Comparison of ENCODE assay signal across 8 cellular contexts in the genomic region with DNA sequence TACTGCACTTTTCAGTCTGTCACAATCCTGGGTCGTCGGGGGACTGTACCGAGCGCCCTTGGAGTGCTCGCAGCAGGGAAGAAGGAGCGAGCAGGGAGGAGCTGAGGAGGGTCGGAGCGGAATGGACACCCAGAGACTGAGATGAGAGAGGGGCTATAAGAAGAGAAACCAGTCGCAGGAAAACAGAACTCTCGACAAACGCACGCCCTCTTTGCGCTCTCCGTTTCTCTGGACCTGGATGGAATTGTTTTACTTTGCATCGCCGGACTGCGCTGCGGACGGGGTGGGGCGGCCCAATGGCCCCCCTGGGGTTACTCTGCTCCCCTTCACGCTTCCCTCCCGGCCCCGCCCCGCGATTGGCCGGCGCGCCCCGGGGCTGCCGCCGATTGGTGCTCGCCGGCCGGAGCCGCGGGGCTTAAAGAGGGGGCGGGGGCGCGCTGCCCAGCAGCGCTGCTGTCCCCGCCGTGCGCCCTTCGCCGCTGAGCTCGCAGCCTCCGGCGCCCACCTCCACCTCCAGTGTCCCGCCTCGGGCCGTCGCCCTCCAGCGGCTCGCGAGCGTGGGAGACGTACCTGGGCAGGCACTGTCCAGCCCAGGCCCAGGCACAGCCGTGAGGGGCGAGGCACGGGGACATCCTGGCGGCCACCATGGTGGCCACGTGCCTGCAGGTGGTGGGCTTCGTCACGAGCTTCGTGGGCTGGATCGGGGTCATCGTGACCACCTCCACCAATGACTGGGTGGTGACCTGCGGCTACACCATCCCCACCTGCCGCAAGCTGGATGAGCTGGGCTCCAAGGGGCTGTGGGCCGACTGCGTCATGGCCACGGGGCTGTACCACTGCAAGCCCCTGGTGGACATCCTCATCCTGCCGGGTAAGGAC. TPM values are rescaled to one million over a fixed set of nuclear protein-coding genes. Genes with fewer than 3 reads are reported as not detected.
A peak's percentile ranks its signal among the peaks of the same experiment; 100 is the strongest.
DNase-seq lines count a peak whose midpoint lies in the region; ATAC-seq lines count a peak whose summit lies in the region.

CLDN11 (plus strand) TSS at position 447 of the 879 bp plus-strand sequence; CDS start at position 646, 199 bp downstream.

- intact Hi-C loops in posterior vena cava (cut with DNase I), result loop anchor here in 1 of 2 donors (5.0 kb wide), 1 partner anchor 394 kb away; no protein-coding TSS in a partner anchor

- no peak within 1 kb of the TSS for H3K4me3 ChIP-seq in CD4-positive, CD25-positive, alpha-beta regulatory T cell (ENCODE audit: low read depth, low read length)
- H3K4me3 ChIP-seq in HUES6 (ENCODE audit: low read depth, low read length), result peak within 1 kb of the TSS; percentile 62

- no peaks in the 10 kb centered on the region for H3K36me3 ChIP-seq in CD4-positive, CD25-positive, alpha-beta regulatory T cell (ENCODE audit: control insufficient read depth, insufficient read depth, low read length)
- H3K36me3 ChIP-seq in HUES6 (ENCODE audit: control insufficient read depth, insufficient read depth, low read length), result no peaks in the 10 kb centered on the region; the same call in 1 of the 2 replicates

- DNase-seq in CD4-positive, CD25-positive, alpha-beta regulatory T cell, result no peak
- DNase-seq in anterior cingulate cortex (lab: John Stamatoyannopoulos, UW) (peak in 48 of 58 donors; percentile 16 to 83 (median 56)), hepatic stellate cell (ENCODE audit: low spot score) (peak; percentile 86), posterior vena cava (ENCODE audit: low spot score) (peak; percentile 84)

- peak within 1 kb of the TSS; percentile 59 to 87 (median 63) for H3K4me3 Mint-ChIP-seq in CD4-positive, CD25-positive, alpha-beta regulatory T cell

- H3K9me3 ChIP-seq in CD4-positive, CD25-positive, alpha-beta regulatory T cell (ENCODE audit: control insufficient read depth in 2 of 2, low read length in 2 of 2), result no peaks in the 10 kb centered on the region
- no peaks in the 10 kb centered on the region for H3K9me3 ChIP-seq in HUES6 (ENCODE audit: control insufficient read depth, insufficient read depth, low read depth, low read length)

- H3K27me3 Mint-ChIP-seq in CD4-positive, CD25-positive, alpha-beta regulatory T cell, result peaks cover 42% of the 10 kb centered on the region

- H3K4me1 Mint-ChIP-seq in CD4-positive, CD25-positive, alpha-beta regulatory T cell, result peaks cover 0 to 15% (median 9%) of the 10 kb centered on the region in 4 donors

- no peaks in the 10 kb centered on the region for H3K36me3 Mint-ChIP-seq in CD4-positive, CD25-positive, alpha-beta regulatory T cell

- no peak within 1 kb of the TSS for H3K27ac Mint-ChIP-seq in CD4-positive, CD25-positive, alpha-beta regulatory T cell

- no peak for ATAC-seq in CD4-positive, CD25-positive, alpha-beta regulatory T cell (ENCODE audit: low read depth in 2 of 2)
- ATAC-seq in GM19324 (IDR thresholded peaks at IDR 0.05; ENCODE audit: low FRiP score, unreplicated experiment) (no peak), HG03342 (IDR thresholded peaks at IDR 0.05; ENCODE audit: unreplicated experiment) (no peak), HG03457 (IDR thresholded peaks at IDR 0.05; ENCODE audit: unreplicated experiment) (no peak)

- peak within 1 kb of the TSS; percentile 55 for H3K9ac ChIP-seq in HUES6 (ENCODE audit: low read length)

- H3K9me3 Mint-ChIP-seq in CD4-positive, CD25-positive, alpha-beta regulatory T cell, result no peaks in the 10 kb centered on the region

- H3K27ac ChIP-seq in CD4-positive, CD25-positive, alpha-beta regulatory T cell (ENCODE audit: insufficient read depth, low read length, poor library complexity, severe bottlenecking), result no peak within 1 kb of the TSS
- H3K27ac ChIP-seq in HUES6 (ENCODE audit: low read depth, low read length), result no peak within 1 kb of the TSS

- H3K27me3 ChIP-seq in CD4-positive, CD25-positive, alpha-beta regulatory T cell (ENCODE audit: control insufficient read depth, insufficient read depth, low read length), result peaks cover 21% of the 10 kb centered on the region
- peaks cover 45% of the 10 kb centered on the region for H3K27me3 ChIP-seq in HUES6 (ENCODE audit: control insufficient read depth, insufficient read depth, low read length)

- peaks cover 15% of the 10 kb centered on the region for H3K4me1 ChIP-seq in CD4-positive, CD25-positive, alpha-beta regulatory T cell (ENCODE audit: control insufficient read depth, insufficient read depth, low read length, poor library complexity, severe bottlenecking)
- H3K4me1 ChIP-seq in HUES6 (ENCODE audit: control insufficient read depth, insufficient read depth, low read length), result peaks cover 10% of the 10 kb centered on the region; the same call in 1 of the 2 replicates

RNA-seq across cellular contexts. Expression of gene CLDN11, which starts in this region (rescaled TPM):
- not detected for total RNA-seq in CD4-positive, CD25-positive, alpha-beta regulatory T cell
- not detected for polyA plus RNA-seq in CD4-positive, CD25-positive, alpha-beta regulatory T cell
- total RNA-seq in posterior vena cava, result 10 to 100 TPM; 26.5 to 41.5 TPM

Comparison
In these comparisons a context has a peak if more than half of its experiments do, and no peak if none do; other contexts are left out.
1. RNA of gene CLDN11 (total RNA-seq): 26.5 to 41.5 TPM in posterior vena cava; not detected in CD4-positive, CD25-positive, alpha-beta regulatory T cell (single experiment); every median in the first group is over 10 times any median in the second.
2. DNase-seq: peak in anterior cingulate cortex (48 of 58), hepatic stellate cell (single experiment) and posterior vena cava (single experiment); none in CD4-positive, CD25-positive, alpha-beta regulatory T cell (0 of 3).